In the genomic region with DNA sequence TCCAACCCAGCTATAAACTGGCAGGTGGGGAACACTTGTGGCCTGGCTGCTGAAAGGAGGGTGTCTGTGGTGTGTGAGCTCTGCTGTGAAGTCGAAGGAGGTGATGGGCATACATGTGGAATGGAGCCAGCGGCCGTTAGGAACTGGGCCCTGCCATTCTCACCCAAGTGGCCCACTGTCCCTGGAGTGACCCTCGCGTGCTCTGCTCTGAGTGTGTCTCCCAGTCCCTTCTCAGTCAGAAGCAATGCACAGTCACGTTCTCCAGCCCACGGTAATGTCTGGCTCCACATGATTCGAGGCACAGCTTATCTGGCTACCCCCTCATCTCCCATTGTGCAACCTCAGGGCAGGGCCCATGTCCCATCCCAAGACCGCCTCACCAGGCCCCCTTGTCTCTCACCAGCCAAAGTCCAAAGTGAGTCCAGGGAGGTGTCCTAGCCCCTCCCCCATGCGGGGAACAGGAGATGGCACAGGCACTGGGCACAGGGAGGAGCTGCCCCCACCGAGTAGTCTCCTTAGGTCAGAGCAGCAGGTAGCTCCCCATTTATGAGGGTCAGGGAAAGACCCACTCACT, we compare ENCODE assay signal across 2 cellular contexts.
TF ChIP-seq lines count a peak whose summit lies in the region.

No MANE protein-coding gene starts in this region.

TF ChIP-seq in HEK293, 187 proteins besides CTCF, POLR2A, EP300 and RAD21:
- TF ChIP-seq, protein P1, sequence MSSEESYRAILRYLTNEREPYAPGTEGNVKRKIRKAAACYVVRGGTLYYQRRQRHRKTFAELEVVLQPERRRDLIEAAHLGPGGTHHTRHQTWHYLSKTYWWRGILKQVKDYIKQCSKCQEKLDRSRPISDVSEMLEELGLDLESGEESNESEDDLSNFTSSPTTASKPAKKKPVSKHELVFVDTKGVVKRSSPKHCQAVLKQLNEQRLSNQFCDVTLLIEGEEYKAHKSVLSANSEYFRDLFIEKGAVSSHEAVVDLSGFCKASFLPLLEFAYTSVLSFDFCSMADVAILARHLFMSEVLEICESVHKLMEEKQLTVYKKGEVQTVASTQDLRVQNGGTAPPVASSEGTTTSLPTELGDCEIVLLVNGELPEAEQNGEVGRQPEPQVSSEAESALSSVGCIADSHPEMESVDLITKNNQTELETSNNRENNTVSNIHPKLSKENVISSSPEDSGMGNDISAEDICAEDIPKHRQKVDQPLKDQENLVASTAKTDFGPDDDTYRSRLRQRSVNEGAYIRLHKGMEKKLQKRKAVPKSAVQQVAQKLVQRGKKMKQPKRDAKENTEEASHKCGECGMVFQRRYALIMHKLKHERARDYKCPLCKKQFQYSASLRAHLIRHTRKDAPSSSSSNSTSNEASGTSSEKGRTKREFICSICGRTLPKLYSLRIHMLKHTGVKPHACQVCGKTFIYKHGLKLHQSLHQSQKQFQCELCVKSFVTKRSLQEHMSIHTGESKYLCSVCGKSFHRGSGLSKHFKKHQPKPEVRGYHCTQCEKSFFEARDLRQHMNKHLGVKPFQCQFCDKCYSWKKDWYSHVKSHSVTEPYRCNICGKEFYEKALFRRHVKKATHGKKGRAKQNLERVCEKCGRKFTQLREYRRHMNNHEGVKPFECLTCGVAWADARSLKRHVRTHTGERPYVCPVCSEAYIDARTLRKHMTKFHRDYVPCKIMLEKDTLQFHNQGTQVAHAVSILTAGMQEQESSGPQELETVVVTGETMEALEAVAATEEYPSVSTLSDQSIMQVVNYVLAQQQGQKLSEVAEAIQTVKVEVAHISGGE (tag by site-specific recombination; conservative IDR thresholded peaks at IDR 0.05; ENCODE audit: low read depth): no peak
- 0 out of 2 replicates have a peak, but pooled peaks have one; percentile 66 for TF ChIP-seq ZIC2 (tag by site-specific recombination; IDR thresholded peaks at IDR 0.05)

TF ChIP-seq in HepG2, 621 proteins besides CTCF, POLR2A, EP300 and RAD21 (continued from another document and continues in another):
- TF ChIP-seq, protein P2, sequence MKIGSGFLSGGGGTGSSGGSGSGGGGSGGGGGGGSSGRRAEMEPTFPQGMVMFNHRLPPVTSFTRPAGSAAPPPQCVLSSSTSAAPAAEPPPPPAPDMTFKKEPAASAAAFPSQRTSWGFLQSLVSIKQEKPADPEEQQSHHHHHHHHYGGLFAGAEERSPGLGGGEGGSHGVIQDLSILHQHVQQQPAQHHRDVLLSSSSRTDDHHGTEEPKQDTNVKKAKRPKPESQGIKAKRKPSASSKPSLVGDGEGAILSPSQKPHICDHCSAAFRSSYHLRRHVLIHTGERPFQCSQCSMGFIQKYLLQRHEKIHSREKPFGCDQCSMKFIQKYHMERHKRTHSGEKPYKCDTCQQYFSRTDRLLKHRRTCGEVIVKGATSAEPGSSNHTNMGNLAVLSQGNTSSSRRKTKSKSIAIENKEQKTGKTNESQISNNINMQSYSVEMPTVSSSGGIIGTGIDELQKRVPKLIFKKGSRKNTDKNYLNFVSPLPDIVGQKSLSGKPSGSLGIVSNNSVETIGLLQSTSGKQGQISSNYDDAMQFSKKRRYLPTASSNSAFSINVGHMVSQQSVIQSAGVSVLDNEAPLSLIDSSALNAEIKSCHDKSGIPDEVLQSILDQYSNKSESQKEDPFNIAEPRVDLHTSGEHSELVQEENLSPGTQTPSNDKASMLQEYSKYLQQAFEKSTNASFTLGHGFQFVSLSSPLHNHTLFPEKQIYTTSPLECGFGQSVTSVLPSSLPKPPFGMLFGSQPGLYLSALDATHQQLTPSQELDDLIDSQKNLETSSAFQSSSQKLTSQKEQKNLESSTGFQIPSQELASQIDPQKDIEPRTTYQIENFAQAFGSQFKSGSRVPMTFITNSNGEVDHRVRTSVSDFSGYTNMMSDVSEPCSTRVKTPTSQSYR (CRISPR knock-in tag; IDR thresholded peaks at IDR 0.05; ENCODE audit: borderline replicate concordance): peak; percentile 85; the same call in 1 of the 2 replicates
- peak; percentile 74 for TF ChIP-seq CEBPB (IDR thresholded peaks at IDR 0.05; ENCODE audit: borderline replicate concordance, low read depth, low read length)
- TF ChIP-seq CEBPG (CRISPR knock-in tag; IDR thresholded peaks at IDR 0.05): peak; percentile 60
- TF ChIP-seq, protein P3, sequence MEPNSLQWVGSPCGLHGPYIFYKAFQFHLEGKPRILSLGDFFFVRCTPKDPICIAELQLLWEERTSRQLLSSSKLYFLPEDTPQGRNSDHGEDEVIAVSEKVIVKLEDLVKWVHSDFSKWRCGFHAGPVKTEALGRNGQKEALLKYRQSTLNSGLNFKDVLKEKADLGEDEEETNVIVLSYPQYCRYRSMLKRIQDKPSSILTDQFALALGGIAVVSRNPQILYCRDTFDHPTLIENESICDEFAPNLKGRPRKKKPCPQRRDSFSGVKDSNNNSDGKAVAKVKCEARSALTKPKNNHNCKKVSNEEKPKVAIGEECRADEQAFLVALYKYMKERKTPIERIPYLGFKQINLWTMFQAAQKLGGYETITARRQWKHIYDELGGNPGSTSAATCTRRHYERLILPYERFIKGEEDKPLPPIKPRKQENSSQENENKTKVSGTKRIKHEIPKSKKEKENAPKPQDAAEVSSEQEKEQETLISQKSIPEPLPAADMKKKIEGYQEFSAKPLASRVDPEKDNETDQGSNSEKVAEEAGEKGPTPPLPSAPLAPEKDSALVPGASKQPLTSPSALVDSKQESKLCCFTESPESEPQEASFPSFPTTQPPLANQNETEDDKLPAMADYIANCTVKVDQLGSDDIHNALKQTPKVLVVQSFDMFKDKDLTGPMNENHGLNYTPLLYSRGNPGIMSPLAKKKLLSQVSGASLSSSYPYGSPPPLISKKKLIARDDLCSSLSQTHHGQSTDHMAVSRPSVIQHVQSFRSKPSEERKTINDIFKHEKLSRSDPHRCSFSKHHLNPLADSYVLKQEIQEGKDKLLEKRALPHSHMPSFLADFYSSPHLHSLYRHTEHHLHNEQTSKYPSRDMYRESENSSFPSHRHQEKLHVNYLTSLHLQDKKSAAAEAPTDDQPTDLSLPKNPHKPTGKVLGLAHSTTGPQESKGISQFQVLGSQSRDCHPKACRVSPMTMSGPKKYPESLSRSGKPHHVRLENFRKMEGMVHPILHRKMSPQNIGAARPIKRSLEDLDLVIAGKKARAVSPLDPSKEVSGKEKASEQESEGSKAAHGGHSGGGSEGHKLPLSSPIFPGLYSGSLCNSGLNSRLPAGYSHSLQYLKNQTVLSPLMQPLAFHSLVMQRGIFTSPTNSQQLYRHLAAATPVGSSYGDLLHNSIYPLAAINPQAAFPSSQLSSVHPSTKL (CRISPR knock-in tag; IDR thresholded peaks at IDR 0.05): 0 out of 2 replicates have a peak, but pooled peaks have one; percentile 6
- TF ChIP-seq, protein P4, sequence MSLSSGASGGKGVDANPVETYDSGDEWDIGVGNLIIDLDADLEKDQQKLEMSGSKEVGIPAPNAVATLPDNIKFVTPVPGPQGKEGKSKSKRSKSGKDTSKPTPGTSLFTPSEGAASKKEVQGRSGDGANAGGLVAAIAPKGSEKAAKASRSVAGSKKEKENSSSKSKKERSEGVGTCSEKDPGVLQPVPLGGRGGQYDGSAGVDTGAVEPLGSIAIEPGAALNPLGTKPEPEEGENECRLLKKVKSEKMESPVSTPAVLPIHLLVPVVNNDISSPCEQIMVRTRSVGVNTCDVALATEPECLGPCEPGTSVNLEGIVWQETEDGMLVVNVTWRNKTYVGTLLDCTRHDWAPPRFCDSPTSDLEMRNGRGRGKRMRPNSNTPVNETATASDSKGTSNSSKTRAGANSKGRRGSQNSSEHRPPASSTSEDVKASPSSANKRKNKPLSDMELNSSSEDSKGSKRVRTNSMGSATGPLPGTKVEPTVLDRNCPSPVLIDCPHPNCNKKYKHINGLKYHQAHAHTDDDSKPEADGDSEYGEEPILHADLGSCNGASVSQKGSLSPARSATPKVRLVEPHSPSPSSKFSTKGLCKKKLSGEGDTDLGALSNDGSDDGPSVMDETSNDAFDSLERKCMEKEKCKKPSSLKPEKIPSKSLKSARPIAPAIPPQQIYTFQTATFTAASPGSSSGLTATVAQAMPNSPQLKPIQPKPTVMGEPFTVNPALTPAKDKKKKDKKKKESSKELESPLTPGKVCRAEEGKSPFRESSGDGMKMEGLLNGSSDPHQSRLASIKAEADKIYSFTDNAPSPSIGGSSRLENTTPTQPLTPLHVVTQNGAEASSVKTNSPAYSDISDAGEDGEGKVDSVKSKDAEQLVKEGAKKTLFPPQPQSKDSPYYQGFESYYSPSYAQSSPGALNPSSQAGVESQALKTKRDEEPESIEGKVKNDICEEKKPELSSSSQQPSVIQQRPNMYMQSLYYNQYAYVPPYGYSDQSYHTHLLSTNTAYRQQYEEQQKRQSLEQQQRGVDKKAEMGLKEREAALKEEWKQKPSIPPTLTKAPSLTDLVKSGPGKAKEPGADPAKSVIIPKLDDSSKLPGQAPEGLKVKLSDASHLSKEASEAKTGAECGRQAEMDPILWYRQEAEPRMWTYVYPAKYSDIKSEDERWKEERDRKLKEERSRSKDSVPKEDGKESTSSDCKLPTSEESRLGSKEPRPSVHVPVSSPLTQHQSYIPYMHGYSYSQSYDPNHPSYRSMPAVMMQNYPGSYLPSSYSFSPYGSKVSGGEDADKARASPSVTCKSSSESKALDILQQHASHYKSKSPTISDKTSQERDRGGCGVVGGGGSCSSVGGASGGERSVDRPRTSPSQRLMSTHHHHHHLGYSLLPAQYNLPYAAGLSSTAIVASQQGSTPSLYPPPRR (CRISPR knock-in tag; IDR thresholded peaks at IDR 0.05; ENCODE audit: borderline replicate concordance): no peak
- TF ChIP-seq, protein P5, sequence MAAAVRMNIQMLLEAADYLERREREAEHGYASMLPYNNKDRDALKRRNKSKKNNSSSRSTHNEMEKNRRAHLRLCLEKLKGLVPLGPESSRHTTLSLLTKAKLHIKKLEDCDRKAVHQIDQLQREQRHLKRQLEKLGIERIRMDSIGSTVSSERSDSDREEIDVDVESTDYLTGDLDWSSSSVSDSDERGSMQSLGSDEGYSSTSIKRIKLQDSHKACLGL (CRISPR knock-in tag; IDR thresholded peaks at IDR 0.05): no peak
- TF ChIP-seq, protein P6, sequence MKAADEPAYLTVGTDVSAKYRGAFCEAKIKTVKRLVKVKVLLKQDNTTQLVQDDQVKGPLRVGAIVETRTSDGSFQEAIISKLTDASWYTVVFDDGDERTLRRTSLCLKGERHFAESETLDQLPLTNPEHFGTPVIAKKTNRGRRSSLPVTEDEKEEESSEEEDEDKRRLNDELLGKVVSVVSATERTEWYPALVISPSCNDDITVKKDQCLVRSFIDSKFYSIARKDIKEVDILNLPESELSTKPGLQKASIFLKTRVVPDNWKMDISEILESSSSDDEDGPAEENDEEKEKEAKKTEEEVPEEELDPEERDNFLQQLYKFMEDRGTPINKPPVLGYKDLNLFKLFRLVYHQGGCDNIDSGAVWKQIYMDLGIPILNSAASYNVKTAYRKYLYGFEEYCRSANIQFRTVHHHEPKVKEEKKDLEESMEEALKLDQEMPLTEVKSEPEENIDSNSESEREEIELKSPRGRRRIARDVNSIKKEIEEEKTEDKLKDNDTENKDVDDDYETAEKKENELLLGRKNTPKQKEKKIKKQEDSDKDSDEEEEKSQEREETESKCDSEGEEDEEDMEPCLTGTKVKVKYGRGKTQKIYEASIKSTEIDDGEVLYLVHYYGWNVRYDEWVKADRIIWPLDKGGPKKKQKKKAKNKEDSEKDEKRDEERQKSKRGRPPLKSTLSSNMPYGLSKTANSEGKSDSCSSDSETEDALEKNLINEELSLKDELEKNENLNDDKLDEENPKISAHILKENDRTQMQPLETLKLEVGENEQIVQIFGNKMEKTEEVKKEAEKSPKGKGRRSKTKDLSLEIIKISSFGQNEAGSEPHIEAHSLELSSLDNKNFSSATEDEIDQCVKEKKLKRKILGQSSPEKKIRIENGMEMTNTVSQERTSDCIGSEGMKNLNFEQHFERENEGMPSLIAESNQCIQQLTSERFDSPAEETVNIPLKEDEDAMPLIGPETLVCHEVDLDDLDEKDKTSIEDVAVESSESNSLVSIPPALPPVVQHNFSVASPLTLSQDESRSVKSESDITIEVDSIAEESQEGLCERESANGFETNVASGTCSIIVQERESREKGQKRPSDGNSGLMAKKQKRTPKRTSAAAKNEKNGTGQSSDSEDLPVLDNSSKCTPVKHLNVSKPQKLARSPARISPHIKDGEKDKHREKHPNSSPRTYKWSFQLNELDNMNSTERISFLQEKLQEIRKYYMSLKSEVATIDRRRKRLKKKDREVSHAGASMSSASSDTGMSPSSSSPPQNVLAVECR (CRISPR knock-in tag; IDR thresholded peaks at IDR 0.05; ENCODE audit: borderline replicate concordance): peak; percentile 28; the same call in 1 of the 2 replicates
- TF ChIP-seq LCORL (IDR thresholded peaks at IDR 0.05): no peak
- TF ChIP-seq LCORL (CRISPR knock-in tag; IDR thresholded peaks at IDR 0.05): no peak
- TF ChIP-seq, protein P7, sequence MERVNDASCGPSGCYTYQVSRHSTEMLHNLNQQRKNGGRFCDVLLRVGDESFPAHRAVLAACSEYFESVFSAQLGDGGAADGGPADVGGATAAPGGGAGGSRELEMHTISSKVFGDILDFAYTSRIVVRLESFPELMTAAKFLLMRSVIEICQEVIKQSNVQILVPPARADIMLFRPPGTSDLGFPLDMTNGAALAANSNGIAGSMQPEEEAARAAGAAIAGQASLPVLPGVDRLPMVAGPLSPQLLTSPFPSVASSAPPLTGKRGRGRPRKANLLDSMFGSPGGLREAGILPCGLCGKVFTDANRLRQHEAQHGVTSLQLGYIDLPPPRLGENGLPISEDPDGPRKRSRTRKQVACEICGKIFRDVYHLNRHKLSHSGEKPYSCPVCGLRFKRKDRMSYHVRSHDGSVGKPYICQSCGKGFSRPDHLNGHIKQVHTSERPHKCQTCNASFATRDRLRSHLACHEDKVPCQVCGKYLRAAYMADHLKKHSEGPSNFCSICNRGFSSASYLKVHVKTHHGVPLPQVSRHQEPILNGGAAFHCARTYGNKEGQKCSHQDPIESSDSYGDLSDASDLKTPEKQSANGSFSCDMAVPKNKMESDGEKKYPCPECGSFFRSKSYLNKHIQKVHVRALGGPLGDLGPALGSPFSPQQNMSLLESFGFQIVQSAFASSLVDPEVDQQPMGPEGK (CRISPR knock-in tag; IDR thresholded peaks at IDR 0.05): peak; percentile 77
- TF ChIP-seq, protein P8, sequence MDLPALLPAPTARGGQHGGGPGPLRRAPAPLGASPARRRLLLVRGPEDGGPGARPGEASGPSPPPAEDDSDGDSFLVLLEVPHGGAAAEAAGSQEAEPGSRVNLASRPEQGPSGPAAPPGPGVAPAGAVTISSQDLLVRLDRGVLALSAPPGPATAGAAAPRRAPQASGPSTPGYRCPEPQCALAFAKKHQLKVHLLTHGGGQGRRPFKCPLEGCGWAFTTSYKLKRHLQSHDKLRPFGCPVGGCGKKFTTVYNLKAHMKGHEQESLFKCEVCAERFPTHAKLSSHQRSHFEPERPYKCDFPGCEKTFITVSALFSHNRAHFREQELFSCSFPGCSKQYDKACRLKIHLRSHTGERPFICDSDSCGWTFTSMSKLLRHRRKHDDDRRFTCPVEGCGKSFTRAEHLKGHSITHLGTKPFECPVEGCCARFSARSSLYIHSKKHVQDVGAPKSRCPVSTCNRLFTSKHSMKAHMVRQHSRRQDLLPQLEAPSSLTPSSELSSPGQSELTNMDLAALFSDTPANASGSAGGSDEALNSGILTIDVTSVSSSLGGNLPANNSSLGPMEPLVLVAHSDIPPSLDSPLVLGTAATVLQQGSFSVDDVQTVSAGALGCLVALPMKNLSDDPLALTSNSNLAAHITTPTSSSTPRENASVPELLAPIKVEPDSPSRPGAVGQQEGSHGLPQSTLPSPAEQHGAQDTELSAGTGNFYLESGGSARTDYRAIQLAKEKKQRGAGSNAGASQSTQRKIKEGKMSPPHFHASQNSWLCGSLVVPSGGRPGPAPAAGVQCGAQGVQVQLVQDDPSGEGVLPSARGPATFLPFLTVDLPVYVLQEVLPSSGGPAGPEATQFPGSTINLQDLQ (CRISPR knock-in tag; IDR thresholded peaks at IDR 0.05): 0 out of 2 replicates have a peak, but pooled peaks have one; percentile 42
- TF ChIP-seq, protein P9, sequence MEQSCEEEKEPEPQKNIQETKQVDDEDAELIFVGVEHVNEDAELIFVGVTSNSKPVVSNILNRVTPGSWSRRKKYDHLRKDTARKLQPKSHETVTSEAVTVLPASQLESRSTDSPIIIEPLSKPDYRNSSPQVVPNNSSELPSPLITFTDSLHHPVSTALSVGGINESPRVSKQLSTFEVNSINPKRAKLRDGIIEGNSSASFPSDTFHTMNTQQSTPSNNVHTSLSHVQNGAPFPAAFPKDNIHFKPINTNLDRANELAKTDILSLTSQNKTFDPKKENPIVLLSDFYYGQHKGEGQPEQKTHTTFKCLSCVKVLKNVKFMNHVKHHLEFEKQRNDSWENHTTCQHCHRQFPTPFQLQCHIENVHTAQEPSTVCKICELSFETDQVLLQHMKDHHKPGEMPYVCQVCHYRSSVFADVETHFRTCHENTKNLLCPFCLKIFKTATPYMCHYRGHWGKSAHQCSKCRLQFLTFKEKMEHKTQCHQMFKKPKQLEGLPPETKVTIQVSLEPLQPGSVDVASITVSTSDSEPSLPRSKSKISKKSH (CRISPR knock-in tag; IDR thresholded peaks at IDR 0.05; ENCODE audit: borderline replicate concordance): 0 out of 2 replicates have a peak, but pooled peaks have one; percentile 6
